In genomic region chrX:107739541-107739940, GRCh38 we compare ENCODE assay signal across 25 cellular contexts. TPM values are rescaled to one million over a fixed set of nuclear protein-coding genes. Genes with fewer than 3 reads are reported as not detected.
A peak's percentile ranks its signal among the peaks of the same experiment; 100 is the strongest.
DNase-seq lines count a peak whose midpoint lies in the region; ATAC-seq and TF ChIP-seq lines count a peak whose summit lies in the region.
"Had no signal": no experiment of that assay in that cellular context is flagged by ENCODE, and none has a peak within 500 bp of the region (broad histone marks: within the 10 kb centered on the region; RNA-seq: fewer than 3 reads in every experiment).

No MANE protein-coding gene starts in this region.

- POLR2A ChIA-PET in RWPE1 (lab: Yijun Ruan, JAX; ENCODE audit: low non-redundant PET), result no interaction called here
- POLR2A ChIA-PET in naive thymus-derived CD8-positive, alpha-beta T cell (lab: Charles Lee), result interaction anchor here (2.0 to 6.7 kb wide), 6 partner anchors 11 to 66 kb away, joined by 5 to 90 read pairs (median 26); partner anchors contain the start of genes NCBP2L and TSC22D3

- peaks cover 0 to 4% (median 0%) of the 10 kb centered on the region in 5 donors for H3K27me3 Mint-ChIP-seq in naive thymus-derived CD8-positive, alpha-beta T cell
- H3K27me3 Mint-ChIP-seq: activated naive CD4-positive, alpha-beta T cell treated with anti-CD3 and anti-CD28 coated beads, Interleukin-2, amount 50 U/mL, for 24 hours; natural killer cell treated with Interleukin-12 subunit alpha and Interleukin-12 subunit beta and Interleukin-15 and Interleukin-18, amount 100 ng/mL, for 72 hours had no signal

- ATAC-seq in naive thymus-derived CD8-positive, alpha-beta T cell, result no peak
- no peak for ATAC-seq in GM21381 (IDR thresholded peaks at IDR 0.05; ENCODE audit: unreplicated experiment)
- ATAC-seq: HCT116; heart left ventricle; left colon; natural killer cell treated with Interleukin-12 subunit alpha and Interleukin-12 subunit beta and Interleukin-15 and Interleukin-18, amount 100 ng/mL, for 72 hours; pancreas; SK-N-SH treated with all-trans-retinoic acid at 6 μM for 48 hours had no signal

- peaks cover 0 to 2% (median 2%) of the 10 kb centered on the region in 3 donors for H3K36me3 Mint-ChIP-seq in naive thymus-derived CD8-positive, alpha-beta T cell
- H3K36me3 Mint-ChIP-seq: activated naive CD4-positive, alpha-beta T cell treated with anti-CD3 and anti-CD28 coated beads, Interleukin-2, amount 50 U/mL, for 24 hours; mesothelial cell of epicardium; natural killer cell treated with Interleukin-12 subunit alpha and Interleukin-12 subunit beta and Interleukin-15 and Interleukin-18, amount 100 ng/mL, for 72 hours had no signal

- H3K4me3 Mint-ChIP-seq in naive thymus-derived CD8-positive, alpha-beta T cell, result peak overlapping the region in 6 of 10 donors; percentile 12 to 75 (median 50)
- H3K4me3 Mint-ChIP-seq: activated naive CD4-positive, alpha-beta T cell treated with anti-CD3 and anti-CD28 coated beads, Interleukin-2, amount 50 U/mL, for 24 hours; activated T-helper 1 cell treated with anti-CD3 and anti-CD28 coated beads, Interleukin-12 subunit alpha, Interleukin-12 subunit beta, Interleukin-2, Interleukin-4 antibody, amounts not matched to agents 30 ng/mL and 10 ng/mL and 1 ng/mL, durations not matched to agents 14 hours and 24 hours and 36 hours; mesothelial cell of epicardium; natural killer cell treated with Interleukin-12 subunit alpha and Interleukin-12 subunit beta and Interleukin-15 and Interleukin-18, amount 100 ng/mL, for 72 hours had no signal

- peaks cover 0 to 7% (median 0%) of the 10 kb centered on the region in 9 donors for H3K9me3 Mint-ChIP-seq in naive thymus-derived CD8-positive, alpha-beta T cell
- H3K9me3 Mint-ChIP-seq: activated naive CD4-positive, alpha-beta T cell treated with anti-CD3 and anti-CD28 coated beads, Interleukin-2, amount 50 U/mL, for 24 hours; activated T-helper 1 cell treated with anti-CD3 and anti-CD28 coated beads, Interleukin-12 subunit alpha, Interleukin-12 subunit beta, Interleukin-2, Interleukin-4 antibody, amounts not matched to agents 30 ng/mL and 10 ng/mL and 1 ng/mL, durations not matched to agents 14 hours and 24 hours and 36 hours; natural killer cell treated with Interleukin-12 subunit alpha and Interleukin-12 subunit beta and Interleukin-15 and Interleukin-18, amount 100 ng/mL, for 72 hours had no signal

- TF ChIP-seq CTCF in RWPE1 (conservative IDR thresholded peaks at IDR 0.05; ENCODE audit: low read depth), result no peak

- DNase-seq in RWPE1 (ENCODE audit: low spot score) (no peak), NCI-H2029 treated with DMSO at 0.1 percent for 48 hours (lab: John Stamatoyannopoulos, UW) (no peak), NCI-H1092 treated with DMSO at 0.1 percent for 48 hours (lab: John Stamatoyannopoulos, UW) (no peak), NOMO-1 treated with dmso at 0.1 percent for 144 hours (lab: John Stamatoyannopoulos, UW; ENCODE audit: unreplicated experiment) (no peak)
- DNase-seq in naive thymus-derived CD8-positive, alpha-beta T cell, result no peak
- DNase-seq: activated CD4-positive, alpha-beta T cell treated with anti-CD3 and anti-CD28 coated beads, Interleukin-2, amount 50 U/mL, for 1 hour; aorta; central memory CD4-positive, alpha-beta T cell; heart left ventricle; left colon; NCI-H1105; NCI-H2029; NCI-H2227 treated with DMSO at 0.1 percent for 48 hours; pancreas had no signal

- H3K27ac Mint-ChIP-seq in naive thymus-derived CD8-positive, alpha-beta T cell, result peak overlapping the region; percentile 80 to 100 (median 97)
- H3K27ac Mint-ChIP-seq: activated naive CD4-positive, alpha-beta T cell treated with anti-CD3 and anti-CD28 coated beads, Interleukin-2, amount 50 U/mL, for 24 hours; activated T-helper 1 cell treated with anti-CD3 and anti-CD28 coated beads, Interleukin-12 subunit alpha, Interleukin-12 subunit beta, Interleukin-2, Interleukin-4 antibody, amounts not matched to agents 30 ng/mL and 10 ng/mL and 1 ng/mL, durations not matched to agents 14 hours and 24 hours and 36 hours; mesothelial cell of epicardium; natural killer cell treated with Interleukin-12 subunit alpha and Interleukin-12 subunit beta and Interleukin-15 and Interleukin-18, amount 100 ng/mL, for 72 hours had no signal

- H3K27ac ChIP-seq in RWPE1 (peak overlapping the region; percentile 50), cingulate gyrus (ENCODE audit: low read depth, low read length) (peak overlapping the region; percentile 89), temporal lobe (ENCODE audit: low read depth, low read length) (peak overlapping the region; percentile 98)
- H3K27ac ChIP-seq: BLaER1 had no signal

- CTCF ChIA-PET in RWPE1 (lab: Yijun Ruan, JAX), result no interaction called here

- H3K4me1 Mint-ChIP-seq in naive thymus-derived CD8-positive, alpha-beta T cell, result peaks cover 16 to 55% (median 42%) of the 10 kb centered on the region in 4 donors

RNA-seq across cellular contexts. Expression of gene TSC22D3, which starts 36.0 kb away (rescaled TPM):
- 100 to 1,000 TPM; 196 to 214 TPM for total RNA-seq in naive thymus-derived CD8-positive, alpha-beta T cell
- polyA plus RNA-seq in naive thymus-derived CD8-positive, alpha-beta T cell, result 100 to 1,000 TPM; 437 to 997 (median 737) TPM
- total RNA-seq in temporal lobe, result 46.0 TPM

RNA-seq across cellular contexts. Expression of gene NCBP2L, which starts 38.0 kb away (rescaled TPM):
- total RNA-seq in naive thymus-derived CD8-positive, alpha-beta T cell, result not detected
- under 1 TPM in 2 of 3 donors, not detected in 1; 0.17 to 0.21 TPM for polyA plus RNA-seq in naive thymus-derived CD8-positive, alpha-beta T cell
- total RNA-seq in temporal lobe, result not detected
- total RNA-seq: activated T-helper 1 cell treated with anti-CD3 and anti-CD28 coated beads, Interleukin-12 subunit alpha, Interleukin-12 subunit beta, Interleukin-2, Interleukin-4 antibody, amounts not matched to agents 30 ng/mL and 10 ng/mL and 1 ng/mL, durations not matched to agents 14 hours and 24 hours and 36 hours; aorta; Daoy; heart left ventricle; left colon; mesothelial cell of epicardium; natural killer cell treated with Interleukin-12 subunit alpha and Interleukin-12 subunit beta and Interleukin-15 and Interleukin-18, amount 100 ng/mL, for 72 hours had no signal
- polyA plus RNA-seq: aorta, heart left ventricle had no signal
